Comparison of ENCODE assay signal across 14 cellular contexts in genomic region chr9:90805006-90805993, GRCh38. TPM values are rescaled to one million over a fixed set of nuclear protein-coding genes. Genes with fewer than 3 reads are reported as not detected.
A peak's percentile ranks its signal among the peaks of the same experiment; 100 is the strongest.
DNase-seq lines count a peak whose midpoint lies in the region; ATAC-seq, FAIRE-seq and TF ChIP-seq lines count a peak whose summit lies in the region.
"Had no signal": no experiment of that assay in that cellular context is flagged by ENCODE, and none has a peak within 500 bp of the region (broad histone marks: within the 10 kb centered on the region; RNA-seq: fewer than 3 reads in every experiment).

No MANE protein-coding gene starts in this region.

- H3K9me3 Mint-ChIP-seq in naive thymus-derived CD8-positive, alpha-beta T cell: no peaks in the 10 kb centered on the region
- H3K9me3 Mint-ChIP-seq: T-helper 1 cell treated with Interleukin-12 subunit alpha and Interleukin-12 subunit beta and Interleukin-4 antibody, amounts not matched to agents 30 μg/mL and 1 μg/mL, for 36 hours had no signal

- intact Hi-C loops in A673 (cut with micrococcal nuclease; ENCODE audit: unreplicated experiment): no loop called here
- intact Hi-C loops in K562 (cut with micrococcal nuclease): no loop called here

- H2AFZ ChIP-seq in K562 (ENCODE audit: low read depth, low read length): no peak overlapping the region

- peak overlapping the region; percentile 74 for H3K27ac ChIP-seq in A673 (ENCODE audit: low read depth, low read length, poor library complexity, severe bottlenecking)
- no peak overlapping the region for H3K27ac ChIP-seq in K562 (ENCODE audit: extremely low read depth, low read depth, low read length)
- no peak overlapping the region for H3K27ac ChIP-seq in right atrium auricular region

- no peak overlapping the region for H3K9ac ChIP-seq in K562 (ENCODE audit: insufficient read depth in 1 of 2, low read depth in 2 of 2, low read length in 2 of 2)

- DNase-seq in A673 (ENCODE audit: low spot score): peak; percentile 42
- DNase-seq in HT-29 (ENCODE audit: low spot score): peak; percentile 31
- DNase-seq in NCI-H2196 treated with DMSO at 0.1 percent for 48 hours (lab: John Stamatoyannopoulos, UW; ENCODE audit: unreplicated experiment): peak; percentile 46
- peak in 2 of 4 experiments; percentile 31 to 45 for DNase-seq in K562 (ENCODE audit: extremely low read depth in 1 of 4, low spot score in 3 of 4)
- DNase-seq in right atrium auricular region (ENCODE audit: low spot score): no peak
- DNase-seq in foreskin fibroblast: no peak
- no peak for DNase-seq in naive thymus-derived CD8-positive, alpha-beta T cell
- DNase-seq: activated CD8-positive, alpha-beta memory T cell treated with anti-CD3 and anti-CD28 coated beads, Interleukin-2, amount 50 U/mL, for 4 hours; anterior cingulate cortex; NCI-H526 had no signal

- peaks cover 0 to 85% (median 6%) of the 10 kb centered on the region in 4 donors for H3K4me1 Mint-ChIP-seq in naive thymus-derived CD8-positive, alpha-beta T cell

- in situ Hi-C loops in K562 (cut with MboI): no loop called here

- H3K4me1 ChIP-seq in A673 (ENCODE audit: insufficient read depth, low read length, poor library complexity, severe bottlenecking): peaks cover 37% of the 10 kb centered on the region
- peaks cover 11 to 19% of the 10 kb centered on the region in 2 experiments for H3K4me1 ChIP-seq in K562 (replicated peaks in 1 of 2; ENCODE audit: control insufficient read depth in 2 of 2, insufficient read depth in 2 of 2, low read length in 2 of 2)
- peaks cover 0 to 13% of the 10 kb centered on the region in 2 donors for H3K4me1 ChIP-seq in right atrium auricular region

- no peaks in the 10 kb centered on the region; the same call in 1 of the 2 replicates for H4K20me1 ChIP-seq in K562 (replicated peaks; ENCODE audit: control insufficient read depth, insufficient read depth, low read length)

- no peak for TF ChIP-seq POLR2A in K562 (conservative IDR thresholded peaks at IDR 0.05)

- POLR2A ChIA-PET in A673 (lab: Charles Lee; ENCODE audit: low non-redundant PET): no interaction called here
- POLR2A ChIA-PET in K562 (lab: Yijun Ruan, JAX): interaction anchor here (1.6 kb wide), 1 partner anchor 8 kb away, joined by 3 read pairs; no protein-coding TSS in a partner anchor
- POLR2A ChIA-PET in naive thymus-derived CD8-positive, alpha-beta T cell (lab: Charles Lee): no interaction called here

- TF ChIP-seq RAD21 in K562 (CRISPR knock-in tag; conservative IDR thresholded peaks at IDR 0.05 in 1 of 2, IDR thresholded peaks at IDR 0.05 in 1 of 2): no peak

- ATAC-seq in K562 (0 out of 3 replicates have a peak, but pooled peaks have one; percentile 7), HG03175 (IDR thresholded peaks at IDR 0.05; ENCODE audit: unreplicated experiment) (no peak)
- ATAC-seq in naive thymus-derived CD8-positive, alpha-beta T cell: no peak
- ATAC-seq: HCT116 had no signal

- no peak overlapping the region; the same call in 1 of the 2 replicates for H3K4me2 ChIP-seq in K562 (ENCODE audit: insufficient read depth, low read length)

- no peaks in the 10 kb centered on the region for H3K36me3 ChIP-seq in A673 (ENCODE audit: insufficient read depth, low read length, poor library complexity, severe bottlenecking)
- peaks cover 6% of the 10 kb centered on the region for H3K36me3 ChIP-seq in K562 (ENCODE audit: control insufficient read depth, insufficient read depth, low read length)
- no peaks in the 10 kb centered on the region for H3K36me3 ChIP-seq in right atrium auricular region

- H3K27ac Mint-ChIP-seq in naive thymus-derived CD8-positive, alpha-beta T cell: peak overlapping the region in 1 of 10 donors; percentile 21
- H3K27ac Mint-ChIP-seq: T-helper 1 cell treated with Interleukin-12 subunit alpha and Interleukin-12 subunit beta and Interleukin-4 antibody, amounts not matched to agents 30 μg/mL and 1 μg/mL, for 36 hours had no signal

- peak; percentile 56 for FAIRE-seq in K562 (lab: Jason Lieb, UNC)
- FAIRE-seq: endometrium had no signal

- peak overlapping the region in 1 of 10 donors; percentile 33 for H3K4me3 Mint-ChIP-seq in naive thymus-derived CD8-positive, alpha-beta T cell
- H3K4me3 Mint-ChIP-seq: T-helper 1 cell treated with Interleukin-12 subunit alpha and Interleukin-12 subunit beta and Interleukin-4 antibody, amounts not matched to agents 30 μg/mL and 1 μg/mL, for 36 hours had no signal

- 13% methylated on average over 5 of the region's 6 CpGs for WGBS in K562 (ENCODE audit: insufficient coverage, low coverage, missing lambda C conversion rate)

- TF ChIP-seq EP300 in K562 (IDR thresholded peaks at IDR 0.05; ENCODE audit: low read length): no peak

- H3K4me3 ChIP-seq in A673 (ENCODE audit: low read depth, low read length, poor library complexity, severe bottlenecking): no peak overlapping the region
- H3K4me3 ChIP-seq in K562: no peak overlapping the region
- no peak overlapping the region for H3K4me3 ChIP-seq in right atrium auricular region
- no peak overlapping the region for H3K4me3 ChIP-seq in foreskin fibroblast (ENCODE audit: low read depth in 1 of 2, low read length in 2 of 2)

- peaks cover 48% of the 10 kb centered on the region for H3K79me2 ChIP-seq in K562 (ENCODE audit: control insufficient read depth, insufficient read depth, low read length)

- no peaks in the 10 kb centered on the region for H3K36me3 Mint-ChIP-seq in naive thymus-derived CD8-positive, alpha-beta T cell

- H3K27me3 Mint-ChIP-seq in naive thymus-derived CD8-positive, alpha-beta T cell: peaks cover 27 to 95% (median 54%) of the 10 kb centered on the region in 5 donors

- H3K9me3 ChIP-seq in A673 (ENCODE audit: low read depth, low read length, poor library complexity, severe bottlenecking) (no peaks in the 10 kb centered on the region), K562 (replicated peaks; ENCODE audit: control insufficient read depth, insufficient read depth, low read depth, low read length) (no peaks in the 10 kb centered on the region), right atrium auricular region (no peaks in the 10 kb centered on the region)

- BruUV-seq in A673 (replicated peaks; lab: Mats Ljungman, UMichigan) (no TSS peak), K562 (replicated peaks; lab: Mats Ljungman, UMichigan) (no TSS peak)

- TF ChIP-seq CTCF in A673 (conservative IDR thresholded peaks at IDR 0.05; ENCODE audit: low read depth, low read length): no peak
- TF ChIP-seq CTCF in K562 (IDR thresholded peaks at IDR 0.05 in 2 of 3, conservative IDR thresholded peaks at IDR 0.05 in 1 of 3; ENCODE audit: insufficient read depth in 2 of 3, low read depth in 1 of 3, low read length in 3 of 3): no peak
- TF ChIP-seq CTCF in right atrium auricular region (IDR thresholded peaks at IDR 0.05): no peak
- TF ChIP-seq CTCF in foreskin fibroblast (IDR thresholded peaks at IDR 0.05; ENCODE audit: low read depth, low read length): no peak

- no peaks in the 10 kb centered on the region for H3K9me1 ChIP-seq in K562 (ENCODE audit: control insufficient read depth, insufficient read depth, low read length)

- CTCF ChIA-PET in A673 (lab: Charles Lee) (no interaction called here), K562 (lab: Yijun Ruan, JAX; ENCODE audit: low intra/inter-chr PET ratio) (no interaction called here)

- H3K27me3 ChIP-seq in A673 (replicated peaks; ENCODE audit: insufficient read depth, low read depth, low read length, poor library complexity) (peaks cover 27% of the 10 kb centered on the region), K562 (ENCODE audit: control insufficient read depth in 2 of 2, insufficient read depth in 2 of 2, low read length in 2 of 2) (no peaks in the 10 kb centered on the region), right atrium auricular region (peaks cover 10 to 17% of the 10 kb centered on the region in 2 donors)

TF ChIP-seq in K562, 482 proteins besides CTCF, POLR2A, EP300 and RAD21:
- no peak for TF ChIP-seq ZNF217 (CRISPR knock-in tag; IDR thresholded peaks at IDR 0.05)
- peak; percentile 95 for TF ChIP-seq NFIC (IDR thresholded peaks at IDR 0.05)
- TF ChIP-seq NFIX (CRISPR knock-in tag; IDR thresholded peaks at IDR 0.05; ENCODE audit: low read depth): peak; percentile 75

RNA-seq across cellular contexts. Expression of gene SYK, which starts 3.7 kb away (rescaled TPM):
- total RNA-seq in A673 (2021) (14.9 and 21.5 TPM in 2 replicates), K562 (2014; rRNA removed) (16.7 and 19.4 TPM in 2 replicates), K562 (2014; rRNA removed; fragmentation: Illumina TruSeq; extraction: Trizol) (16.7 and 17.0 TPM in 2 replicates), K562 (2015; rRNA removed; fragmentation: Illumina TruSeq; extraction: Trizol) (23.0 and 23.8 TPM in 2 replicates), K562 (2021) (29.4 and 32.7 TPM in 2 replicates), right atrium auricular region (1 to 10 TPM; 3.4 to 6.3 TPM)
- total RNA-seq in HT-29 (2014; rRNA removed; shearing (Covaris generic)): 24.2 and 34.7 TPM in 2 replicates
- 4.8 and 11.2 TPM in 2 replicates for total RNA-seq in K562 (2011; cell fraction: chromatin; rRNA removed; ENCODE audit: low replicate concordance)
- 2.7 and 3.3 TPM in 2 replicates for total RNA-seq in K562 (2011; cell fraction: nucleolus; rRNA removed)
- 3.5 and 6.7 TPM in 2 replicates for total RNA-seq in K562 (2011; cell fraction: nucleoplasm; rRNA removed)
- polyA plus RNA-seq in K562 (2011; rRNA removed) (3.9 and 7.3 TPM in 2 replicates), K562 (2014; fragmentation: Illumina TruSeq; extraction: Trizol) (17.6 and 20.3 TPM in 2 replicates), K562 (2014; fragmentation: Nextera tagmentation; extraction: Ambion mirVana) (1 to 10 TPM; 5.6 to 6.7 TPM), K562 (2014; rRNA removed) (12.3 and 13.0 TPM in 2 replicates)
- 3.2 and 8.5 TPM in 2 replicates for polyA plus RNA-seq in K562 (2011; cell fraction: cytosol; rRNA removed)
- 4.1 and 6.2 TPM in 2 replicates for polyA plus RNA-seq in K562 (2011; cell fraction: nucleus; rRNA removed)
- 18.2 and 30.5 TPM in 2 replicates for polyA plus RNA-seq in K562 (2012)
- polyA minus RNA-seq in K562 (2011; rRNA and poly(A)+ RNA removed): 4.1 and 9.6 TPM in 2 replicates
- 3.1 and 23.8 TPM in 2 replicates for polyA minus RNA-seq in K562 (2011; cell fraction: cytosol; rRNA and poly(A)+ RNA removed)
- polyA minus RNA-seq in K562 (2011; cell fraction: nucleus; rRNA and poly(A)+ RNA removed): 1.9 and 7.8 TPM in 2 replicates
- total RNA-seq in naive thymus-derived CD8-positive, alpha-beta T cell: 1 to 10 TPM; 7.5 to 9.4 TPM
- polyA plus RNA-seq in naive thymus-derived CD8-positive, alpha-beta T cell: under 1 TPM; 0.25 to 0.54 (median 0.37) TPM

Comparison
In these comparisons a context has a peak if more than half of its experiments do, and no peak if none do; other contexts are left out.
1. DNase-seq: peak in A673 (single experiment), HT-29 (single experiment) and NCI-H2196 treated with DMSO at 0.1 percent for 48 hours (single experiment); none in right atrium auricular region (single experiment), foreskin fibroblast (0 of 2) and naive thymus-derived CD8-positive, alpha-beta T cell (0 of 10).